In genomic region chr1:151867785-151868403, GRCh38 we compare ENCODE assay signal across 11 cellular contexts. TPM values are rescaled to one million over a fixed set of nuclear protein-coding genes. Genes with fewer than 3 reads are reported as not detected.
DNase-seq lines count a peak whose midpoint lies in the region; ATAC-seq and TF ChIP-seq lines count a peak whose summit lies in the region.
"Had no signal": no experiment of that assay in that cellular context is flagged by ENCODE, and none has a peak within 500 bp of the region (broad histone marks: within the 10 kb centered on the region; RNA-seq: fewer than 3 reads in every experiment).

No MANE protein-coding gene starts in this region.

- H3K27ac Mint-ChIP-seq in T-helper 2 cell treated with Interferon-gamma antibody and Interleukin-4, amounts not matched to agents 5 μg/mL and 100 μg/mL, for 36 hours: no peak overlapping the region

- peaks cover 9% of the 10 kb centered on the region for H3K4me1 ChIP-seq in osteoblast (ENCODE audit: insufficient read depth, low read length)

- TF ChIP-seq POLR2A in NB4 (IDR thresholded peaks at IDR 0.05; ENCODE audit: extremely low read depth, insufficient read length): no peak

- H4K20me1 ChIP-seq in osteoblast (ENCODE audit: insufficient read depth, low read length): no peaks in the 10 kb centered on the region

- peaks cover 2% of the 10 kb centered on the region for H3K36me3 Mint-ChIP-seq in T-helper 2 cell treated with Interferon-gamma antibody and Interleukin-4, amounts not matched to agents 5 μg/mL and 100 μg/mL, for 36 hours (ENCODE audit: low read depth)

- peak overlapping the region; percentile 55 for H3K27ac ChIP-seq in cingulate gyrus (ENCODE audit: low read depth, low read length)
- H3K27ac ChIP-seq in osteoblast (ENCODE audit: low read depth, low read length): peak overlapping the region; percentile 67

- H3K4me1 Mint-ChIP-seq in T-helper 2 cell treated with Interferon-gamma antibody and Interleukin-4, amounts not matched to agents 5 μg/mL and 100 μg/mL, for 36 hours (ENCODE audit: low read depth): peaks cover 8% of the 10 kb centered on the region

- H3K4me2 ChIP-seq in osteoblast (ENCODE audit: insufficient read depth, low read length): peak overlapping the region; percentile 51

- no peak overlapping the region for H3K4me3 ChIP-seq in NB4 (ENCODE audit: low read depth, low read length)
- no peak overlapping the region for H3K4me3 ChIP-seq in osteoblast (ENCODE audit: insufficient read depth, low read length)
- H3K4me3 ChIP-seq: lung had no signal

- no peaks in the 10 kb centered on the region for H3K9me3 Mint-ChIP-seq in T-helper 2 cell treated with Interferon-gamma antibody and Interleukin-4, amounts not matched to agents 5 μg/mL and 100 μg/mL, for 36 hours

- no peak overlapping the region for H3K4me3 Mint-ChIP-seq in T-helper 2 cell treated with Interferon-gamma antibody and Interleukin-4, amounts not matched to agents 5 μg/mL and 100 μg/mL, for 36 hours

- DNase-seq in H4 (ENCODE audit: low spot score) (peak; percentile 35), NB4 (ENCODE audit: low read depth) (peak; percentile 81), osteoblast (ENCODE audit: insufficient read length, low spot score, missing footprints) (peak; percentile 76), NCI-H1092 treated with DMSO at 0.1 percent for 48 hours (lab: John Stamatoyannopoulos, UW) (no peak)
- DNase-seq in T-helper 2 cell treated with Interferon-gamma antibody and Interleukin-4, amounts not matched to agents 5 μg/mL and 100 μg/mL, for 36 hours (ENCODE audit: low spot score): no peak
- DNase-seq: activated gamma-delta T cell, NCI-H69 had no signal

- H3K27me3 ChIP-seq in osteoblast (ENCODE audit: insufficient read depth, low read length): peaks cover 5% of the 10 kb centered on the region

- ATAC-seq in GM21825 (IDR thresholded peaks at IDR 0.05; ENCODE audit: unreplicated experiment): no peak
- ATAC-seq: sciatic nerve had no signal

- no peaks in the 10 kb centered on the region for H3K9me3 ChIP-seq in osteoblast (ENCODE audit: low read depth, low read length)

- no peaks in the 10 kb centered on the region for H3K79me2 ChIP-seq in osteoblast (ENCODE audit: insufficient read depth, low read length)

- H3K36me3 ChIP-seq in osteoblast (ENCODE audit: insufficient read depth, low read length): no peaks in the 10 kb centered on the region

- peaks cover 3% of the 10 kb centered on the region for H3K27me3 Mint-ChIP-seq in T-helper 2 cell treated with Interferon-gamma antibody and Interleukin-4, amounts not matched to agents 5 μg/mL and 100 μg/mL, for 36 hours (ENCODE audit: low read depth)

- peak overlapping the region; percentile 1 for H2AFZ ChIP-seq in osteoblast (ENCODE audit: low read length)

- TF ChIP-seq CTCF in NB4 (IDR thresholded peaks at IDR 0.05; ENCODE audit: low read depth, low read length): no peak
- TF ChIP-seq CTCF in osteoblast (IDR thresholded peaks at IDR 0.05; ENCODE audit: extremely low read depth, low read depth, low read length): no peak

RNA-seq across cellular contexts. Expression of gene THEM5, which starts 14.4 kb away (rescaled TPM):
- not detected in 2 replicates for total RNA-seq in H4 (2014; rRNA removed; shearing (Covaris generic))
- total RNA-seq in osteoblast: not detected in 2 replicates
- total RNA-seq: lung, sciatic nerve had no signal

RNA-seq across cellular contexts. Expression of gene C2CD4D, which starts 28.3 kb away (rescaled TPM):
- total RNA-seq in H4 (2014; rRNA removed; shearing (Covaris generic)): not detected in 2 replicates
- not detected in 2 replicates for total RNA-seq in osteoblast

RNA-seq across cellular contexts. Expression of gene RORC, which starts 36.3 kb away (rescaled TPM):
- 0.60 and 1.2 TPM in 2 replicates for total RNA-seq in H4 (2014; rRNA removed; shearing (Covaris generic))
- total RNA-seq in osteoblast: not detected in 2 replicates

RNA-seq across cellular contexts. Expression of gene THEM4, which starts 41.4 kb away (rescaled TPM):
- total RNA-seq in H4 (2014; rRNA removed; shearing (Covaris generic)): 9.3 and 11.3 TPM in 2 replicates
- 9.8 and 13.8 TPM in 2 replicates for total RNA-seq in osteoblast

Comparison
In these comparisons a context has a peak if more than half of its experiments do, and no peak if none do; other contexts are left out.
1. DNase-seq: peak in H4 (single experiment), NB4 (single experiment) and osteoblast (single experiment); none in NCI-H1092 treated with DMSO at 0.1 percent for 48 hours (single experiment) and T-helper 2 cell treated with Interferon-gamma antibody and Interleukin-4, amounts not matched to agents 5 μg/mL and 100 μg/mL, for 36 hours (single experiment).